ENCODE assay signal across 34 cellular contexts in genomic region chr4:127113852-127114362, GRCh38.
"Had no signal": no experiment of that assay in that cellular context is flagged by ENCODE, and none has a peak within 500 bp of the region (broad histone marks: within the 10 kb centered on the region; RNA-seq: fewer than 3 reads in every experiment).

No MANE protein-coding gene starts in this region.

- ATAC-seq: activated CD4-positive, alpha-beta T cell treated with anti-CD3 and anti-CD28 coated beads for 36 hours; activated CD4-positive, CD25-positive, alpha-beta regulatory T cell treated with anti-CD3 and anti-CD28 coated beads, Interleukin-2, amount 50 U/mL, for 24 hours; activated CD8-positive, alpha-beta memory T cell treated with anti-CD3 and anti-CD28 coated beads, Interleukin-2, amount 10 ng/mL, durations not matched to agents 7 days and 5 days; activated CD8-positive, alpha-beta T cell treated with anti-CD3 and anti-CD28 coated beads, Interleukin-2, amount 10 ng/mL, durations not matched to agents 7 days and 5 days; activated naive CD8-positive, alpha-beta T cell treated with anti-CD3 and anti-CD28 coated beads, Interleukin-2, amount 50 U/mL, for 24 hours had no signal

- H3K4me1 ChIP-seq: ascending aorta had no signal

- H3K27me3 ChIP-seq: ascending aorta had no signal

- H3K4me3 Mint-ChIP-seq: activated CD4-positive, alpha-beta memory T cell treated with anti-CD3 and anti-CD28 coated beads, Interleukin-2, amount 10 ng/mL, durations not matched to agents 7 days and 5 days; activated CD4-positive, alpha-beta T cell treated with anti-CD3 and anti-CD28 coated beads for 36 hours; activated CD4-positive, alpha-beta T cell treated with anti-CD3 and anti-CD28 coated beads, Interleukin-2, amount 10 ng/mL, durations not matched to agents 7 days and 5 days; activated CD8-positive, alpha-beta memory T cell treated with anti-CD3 and anti-CD28 coated beads, Interleukin-2, amount 10 ng/mL, durations not matched to agents 7 days and 5 days; activated CD8-positive, alpha-beta T cell treated with anti-CD3 and anti-CD28 coated beads, Interleukin-2, amount 10 ng/mL, durations not matched to agents 7 days and 5 days; activated naive CD4-positive, alpha-beta T cell treated with anti-CD3 and anti-CD28 coated beads, Interleukin-2, amount 10 ng/mL, durations not matched to agents 7 days and 5 days; activated naive CD4-positive, alpha-beta T cell treated with anti-CD3 and anti-CD28 coated beads, Interleukin-2, amount 50 U/mL, for 24 hours; activated naive CD8-positive, alpha-beta T cell; activated naive CD8-positive, alpha-beta T cell treated with anti-CD3 and anti-CD28 coated beads, Interleukin-2, amount 10 ng/mL, durations not matched to agents 7 days and 5 days; activated naive CD8-positive, alpha-beta T cell treated with anti-CD3 and anti-CD28 coated beads, Interleukin-2, amount 50 U/mL, for 24 hours; activated T-cell treated with anti-CD3 and anti-CD28 coated beads, Interleukin-2, amount 50 U/mL, for 24 hours; brain; T-helper 1 cell treated with Interleukin-12 subunit alpha and Interleukin-12 subunit beta and Interleukin-4 antibody, amounts not matched to agents 30 μg/mL and 1 μg/mL, for 36 hours; T-helper 2 cell treated with Interferon-gamma antibody and Interleukin-4, amounts not matched to agents 5 μg/mL and 100 μg/mL, for 36 hours had no signal

- H3K27me3 Mint-ChIP-seq: activated CD4-positive, alpha-beta memory T cell treated with anti-CD3 and anti-CD28 coated beads, Interleukin-2, amount 10 ng/mL, durations not matched to agents 7 days and 5 days; activated CD4-positive, alpha-beta T cell treated with anti-CD3 and anti-CD28 coated beads for 36 hours; activated CD4-positive, alpha-beta T cell treated with anti-CD3 and anti-CD28 coated beads, Interleukin-2, amount 10 ng/mL, durations not matched to agents 7 days and 5 days; activated CD8-positive, alpha-beta memory T cell treated with anti-CD3 and anti-CD28 coated beads, Interleukin-2, amount 10 ng/mL, durations not matched to agents 7 days and 5 days; activated naive CD4-positive, alpha-beta T cell treated with anti-CD3 and anti-CD28 coated beads, Interleukin-2, amount 10 ng/mL, durations not matched to agents 7 days and 5 days; activated naive CD4-positive, alpha-beta T cell treated with anti-CD3 and anti-CD28 coated beads, Interleukin-2, amount 50 U/mL, for 24 hours; activated naive CD8-positive, alpha-beta T cell; activated naive CD8-positive, alpha-beta T cell treated with anti-CD3 and anti-CD28 coated beads, Interleukin-2, amount 10 ng/mL, durations not matched to agents 7 days and 5 days; activated naive CD8-positive, alpha-beta T cell treated with anti-CD3 and anti-CD28 coated beads, Interleukin-2, amount 50 U/mL, for 24 hours; activated T-cell treated with anti-CD3 and anti-CD28 coated beads, Interleukin-2, amount 50 U/mL, for 24 hours; brain had no signal

- H3K36me3 Mint-ChIP-seq: activated CD8-positive, alpha-beta memory T cell treated with anti-CD3 and anti-CD28 coated beads, Interleukin-2, amount 10 ng/mL, durations not matched to agents 7 days and 5 days; activated naive CD4-positive, alpha-beta T cell treated with anti-CD3 and anti-CD28 coated beads, Interleukin-2, amount 10 ng/mL, durations not matched to agents 7 days and 5 days; activated naive CD4-positive, alpha-beta T cell treated with anti-CD3 and anti-CD28 coated beads, Interleukin-2, amount 50 U/mL, for 24 hours; activated naive CD8-positive, alpha-beta T cell; activated naive CD8-positive, alpha-beta T cell treated with anti-CD3 and anti-CD28 coated beads, Interleukin-2, amount 10 ng/mL, durations not matched to agents 7 days and 5 days had no signal

- H3K4me3 ChIP-seq: ascending aorta had no signal

- H3K27ac Mint-ChIP-seq: activated CD4-positive, alpha-beta memory T cell treated with anti-CD3 and anti-CD28 coated beads, Interleukin-2, amount 10 ng/mL, durations not matched to agents 7 days and 5 days; activated CD4-positive, alpha-beta T cell treated with anti-CD3 and anti-CD28 coated beads for 36 hours; activated CD4-positive, alpha-beta T cell treated with anti-CD3 and anti-CD28 coated beads, Interleukin-2, amount 10 ng/mL, durations not matched to agents 7 days and 5 days; activated CD8-positive, alpha-beta memory T cell treated with anti-CD3 and anti-CD28 coated beads, Interleukin-2, amount 10 ng/mL, durations not matched to agents 7 days and 5 days; activated CD8-positive, alpha-beta T cell treated with anti-CD3 and anti-CD28 coated beads, Interleukin-2, amount 10 ng/mL, durations not matched to agents 7 days and 5 days; activated naive CD4-positive, alpha-beta T cell treated with anti-CD3 and anti-CD28 coated beads, Interleukin-2, amount 10 ng/mL, durations not matched to agents 7 days and 5 days; activated naive CD4-positive, alpha-beta T cell treated with anti-CD3 and anti-CD28 coated beads, Interleukin-2, amount 50 U/mL, for 24 hours; activated naive CD8-positive, alpha-beta T cell; activated naive CD8-positive, alpha-beta T cell treated with anti-CD3 and anti-CD28 coated beads, Interleukin-2, amount 10 ng/mL, durations not matched to agents 7 days and 5 days; activated naive CD8-positive, alpha-beta T cell treated with anti-CD3 and anti-CD28 coated beads, Interleukin-2, amount 50 U/mL, for 24 hours; activated T-cell treated with anti-CD3 and anti-CD28 coated beads, Interleukin-2, amount 50 U/mL, for 24 hours; activated T-helper 2 cell treated with anti-CD3 and anti-CD28 coated beads, Interferon-gamma antibody, Interleukin-2, Interleukin-4, amounts not matched to agents 10 μg/mL and 5 μg/mL and 100 μg/mL, durations not matched to agents 14 hours and 24 hours and 36 hours; brain; T-helper 1 cell treated with Interleukin-12 subunit alpha and Interleukin-12 subunit beta and Interleukin-4 antibody, amounts not matched to agents 30 μg/mL and 1 μg/mL, for 36 hours; T-helper 2 cell treated with Interferon-gamma antibody and Interleukin-4, amounts not matched to agents 5 μg/mL and 100 μg/mL, for 36 hours had no signal

- H3K9me3 Mint-ChIP-seq: activated naive CD4-positive, alpha-beta T cell treated with anti-CD3 and anti-CD28 coated beads, Interleukin-2, amount 50 U/mL, for 24 hours; T-helper 1 cell treated with Interleukin-12 subunit alpha and Interleukin-12 subunit beta and Interleukin-4 antibody, amounts not matched to agents 30 μg/mL and 1 μg/mL, for 36 hours had no signal

- H3K36me3 ChIP-seq: ascending aorta had no signal

- H3K4me1 Mint-ChIP-seq: activated CD4-positive, alpha-beta memory T cell treated with anti-CD3 and anti-CD28 coated beads, Interleukin-2, amount 10 ng/mL, durations not matched to agents 7 days and 5 days; activated CD4-positive, alpha-beta T cell treated with anti-CD3 and anti-CD28 coated beads for 36 hours; activated CD4-positive, alpha-beta T cell treated with anti-CD3 and anti-CD28 coated beads, Interleukin-2, amount 10 ng/mL, durations not matched to agents 7 days and 5 days; activated CD8-positive, alpha-beta memory T cell treated with anti-CD3 and anti-CD28 coated beads, Interleukin-2, amount 10 ng/mL, durations not matched to agents 7 days and 5 days; activated naive CD4-positive, alpha-beta T cell treated with anti-CD3 and anti-CD28 coated beads, Interleukin-2, amount 10 ng/mL, durations not matched to agents 7 days and 5 days; activated naive CD4-positive, alpha-beta T cell treated with anti-CD3 and anti-CD28 coated beads, Interleukin-2, amount 50 U/mL, for 24 hours; activated naive CD8-positive, alpha-beta T cell treated with anti-CD3 and anti-CD28 coated beads, Interleukin-2, amount 10 ng/mL, durations not matched to agents 7 days and 5 days; activated naive CD8-positive, alpha-beta T cell treated with anti-CD3 and anti-CD28 coated beads, Interleukin-2, amount 50 U/mL, for 24 hours had no signal

- H3K27ac ChIP-seq: ascending aorta, VCaP had no signal

- DNase-seq: activated CD4-positive, alpha-beta memory T cell treated with anti-CD3 and anti-CD28 coated beads, Interleukin-2, amount 10 ng/mL, durations not matched to agents 7 days and 5 days; activated CD4-positive, alpha-beta T cell treated with anti-CD3 and anti-CD28 coated beads for 1 hour; activated CD4-positive, alpha-beta T cell treated with anti-CD3 and anti-CD28 coated beads for 36 hours; activated CD4-positive, alpha-beta T cell treated with anti-CD3 and anti-CD28 coated beads for 48 hours; activated CD4-positive, alpha-beta T cell treated with anti-CD3 and anti-CD28 coated beads, Interleukin-2, amount 10 ng/mL, durations not matched to agents 7 days and 5 days; activated CD4-positive, alpha-beta T cell treated with anti-CD3 and anti-CD28 coated beads, Interleukin-2, amount 50 U/mL, for 48 hours; activated CD4-positive, CD25-positive, alpha-beta regulatory T cell; activated CD8-positive, alpha-beta memory T cell treated with anti-CD3 and anti-CD28 coated beads for 24 hours; activated CD8-positive, alpha-beta memory T cell treated with anti-CD3 and anti-CD28 coated beads, Interleukin-2, amount 10 ng/mL, durations not matched to agents 7 days and 5 days; activated CD8-positive, alpha-beta memory T cell treated with anti-CD3 and anti-CD28 coated beads, Interleukin-2, amount 50 U/mL, for 48 hours; activated CD8-positive, alpha-beta T cell treated with anti-CD3 and anti-CD28 coated beads, Interleukin-2, amount 10 ng/mL, durations not matched to agents 7 days and 5 days; activated effector memory CD4-positive, alpha-beta T cell treated with Interleukin-2 at 50 U/mL for 16 hours; activated gamma-delta T cell; activated naive CD4-positive, alpha-beta T cell treated with anti-CD3 and anti-CD28 coated beads, Interleukin-2, amount 10 ng/mL, durations not matched to agents 7 days and 5 days; activated naive CD4-positive, alpha-beta T cell treated with Interleukin-2 at 50 U/mL for 16 hours; activated naive CD8-positive, alpha-beta T cell treated with anti-CD3 and anti-CD28 coated beads, Interleukin-2, amount 10 ng/mL, durations not matched to agents 7 days and 5 days; activated naive CD8-positive, alpha-beta T cell treated with anti-CD3 and anti-CD28 coated beads, Interleukin-2, amount 50 U/mL, for 24 hours; activated T-cell treated with anti-CD3 and anti-CD28 coated beads, Interleukin-2, amount 50 U/mL, for 24 hours; activated T-cell treated with anti-CD3 and anti-CD28 coated beads, Interleukin-2, amount 50 U/mL, for 48 hours; amygdala; anterior cingulate cortex; central memory CD4-positive, alpha-beta T cell; T-helper 1 cell; T-helper 2 cell; T-helper 9 cell had no signal
